1 cellular context compared by ENCODE assay signal in genomic region chr19:48696353-48697010, GRCh38.
TF ChIP-seq lines count a peak whose summit lies in the region.

No MANE protein-coding gene starts in this region.

TF ChIP-seq in HepG2, 621 proteins besides CTCF, POLR2A, EP300 and RAD21:
- TF ChIP-seq HINFP (CRISPR knock-in tag; IDR thresholded peaks at IDR 0.05; ENCODE audit: low read depth) (no peak), KDM5B (CRISPR knock-in tag; IDR thresholded peaks at IDR 0.05; ENCODE audit: borderline replicate concordance) (0 out of 2 replicates have a peak, but pooled peaks have one; percentile 5), ZKSCAN5 (CRISPR knock-in tag; IDR thresholded peaks at IDR 0.05) (peak; percentile 76; the same call in 1 of the 2 replicates)
